8 cellular contexts compared by ENCODE assay signal in the genomic region with DNA sequence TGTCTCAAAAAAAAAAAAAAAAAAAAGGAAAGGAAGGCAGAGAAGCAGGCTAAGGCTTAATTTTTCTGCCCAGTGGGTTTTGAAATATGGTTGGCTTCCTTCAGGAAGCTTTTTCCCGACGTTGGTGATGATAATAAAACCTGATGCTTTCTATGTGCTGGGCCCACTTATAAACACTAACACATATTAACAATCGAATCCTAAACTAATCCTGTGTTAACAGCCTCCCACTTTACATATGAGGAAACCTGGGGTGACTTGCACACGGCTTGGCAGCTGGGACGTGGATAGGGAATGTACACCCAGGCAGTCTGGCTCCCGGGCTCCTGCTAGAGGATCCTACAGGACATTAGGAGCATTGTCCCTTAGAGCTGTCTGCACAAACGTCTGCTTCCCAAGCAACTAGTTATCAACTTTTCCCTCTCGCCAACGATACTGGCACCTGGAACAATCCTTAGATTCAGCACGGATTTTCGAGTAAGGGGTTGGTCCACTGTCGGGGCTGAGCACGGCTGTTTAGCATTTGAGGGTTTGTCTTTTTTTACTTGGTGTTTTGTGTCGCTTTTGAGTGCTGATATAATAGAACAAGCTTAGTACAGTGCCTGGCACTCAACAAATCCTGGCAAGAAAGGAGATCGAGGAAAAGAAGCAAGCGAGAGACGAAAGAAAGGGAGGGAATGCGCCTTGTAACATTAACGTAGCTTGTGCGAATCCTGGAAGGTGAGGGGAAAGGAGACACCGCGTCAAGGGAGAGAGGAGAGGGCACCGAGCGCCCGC. TPM values are rescaled to one million over a fixed set of nuclear protein-coding genes. Genes with fewer than 3 reads are reported as not detected.
DNase-seq lines count a peak whose midpoint lies in the region; ATAC-seq and TF ChIP-seq lines count a peak whose summit lies in the region.

No MANE protein-coding gene starts in this region.

- no peak overlapping the region; the same call in 1 of the 2 replicates for H3K27ac ChIP-seq in WERI-Rb-1

- H3K27me3 Mint-ChIP-seq in activated naive CD4-positive, alpha-beta T cell treated with anti-CD3 and anti-CD28 coated beads for 36 hours (ENCODE audit: low read depth), result peaks cover 3% of the 10 kb centered on the region

- H3K4me1 Mint-ChIP-seq in activated naive CD4-positive, alpha-beta T cell treated with anti-CD3 and anti-CD28 coated beads for 36 hours (ENCODE audit: low read depth), result peaks cover 14% of the 10 kb centered on the region

- H3K9me3 Mint-ChIP-seq in activated naive CD4-positive, alpha-beta T cell treated with anti-CD3 and anti-CD28 coated beads for 36 hours, result no peaks in the 10 kb centered on the region

- CTCF ChIA-PET in activated naive CD4-positive, alpha-beta T cell treated with anti-CD3 and anti-CD28 coated beads for 36 hours (lab: Charles Lee), result interaction anchor here (1.6 kb wide), 1 partner anchor 23 kb away, joined by 3 read pairs; no protein-coding TSS in a partner anchor

- peak overlapping the region; percentile 86 for H3K4me3 Mint-ChIP-seq in activated naive CD4-positive, alpha-beta T cell treated with anti-CD3 and anti-CD28 coated beads for 36 hours

- H3K36me3 ChIP-seq in WERI-Rb-1, result peaks cover 4% of the 10 kb centered on the region; the same call in 1 of the 2 replicates

- H3K27me3 ChIP-seq in WERI-Rb-1 (ENCODE audit: insufficient read depth, low read depth, severe bottlenecking), result no peaks in the 10 kb centered on the region

- peak overlapping the region; percentile 92 for H3K4me3 ChIP-seq in WERI-Rb-1 (ENCODE audit: low read depth, low read length)

- peak; percentile 22 for ATAC-seq in HG02678 (IDR thresholded peaks at IDR 0.05; ENCODE audit: unreplicated experiment)
- no peak for ATAC-seq in GM18520 (IDR thresholded peaks at IDR 0.05; ENCODE audit: unreplicated experiment)

- DNase-seq in activated naive CD4-positive, alpha-beta T cell treated with anti-CD3 and anti-CD28 coated beads for 36 hours, result no peak
- DNase-seq in activated naive CD4-positive, alpha-beta T cell (lab: John Stamatoyannopoulos, UW), result no peak
- peak; percentile 40 for DNase-seq in NCI-H1105 (lab: John Stamatoyannopoulos, UW)
- DNase-seq in WERI-Rb-1, result peak; percentile 69
- DNase-seq in foreskin melanocyte, result peak; percentile 78
- peak; percentile 32 for DNase-seq in occipital lobe (lab: John Stamatoyannopoulos, UW)

- no peaks in the 10 kb centered on the region for H3K36me3 Mint-ChIP-seq in activated naive CD4-positive, alpha-beta T cell treated with anti-CD3 and anti-CD28 coated beads for 36 hours (ENCODE audit: low read depth)

- no peak overlapping the region for H3K27ac Mint-ChIP-seq in activated naive CD4-positive, alpha-beta T cell treated with anti-CD3 and anti-CD28 coated beads for 36 hours

- H3K9me3 ChIP-seq in WERI-Rb-1 (ENCODE audit: severe bottlenecking), result no peaks in the 10 kb centered on the region

- TF ChIP-seq CTCF in WERI-Rb-1 (IDR thresholded peaks at IDR 0.05; ENCODE audit: low read depth, low read length), result peak; percentile 20; the same call in 1 of the 2 replicates

- intact Hi-C loops in activated naive CD4-positive, alpha-beta T cell treated with anti-CD3 and anti-CD28 coated beads for 36 hours (cut with micrococcal nuclease), result loop anchor here (1.0 to 10.0 kb wide), 4 partner anchors 25 to 1108 kb away; a partner anchor contains a TSS

RNA-seq across cellular contexts. Expression of a gene that starts 0.6 kb away (rescaled TPM):
- total RNA-seq in activated naive CD4-positive, alpha-beta T cell treated with anti-CD3 and anti-CD28 coated beads for 36 hours, result 10 to 100 TPM; 11.3 to 13.0 TPM
- total RNA-seq in occipital lobe, result 8.4 TPM

RNA-seq across cellular contexts. Expression of a gene that starts 19.1 kb away (rescaled TPM):
- not detected for total RNA-seq in activated naive CD4-positive, alpha-beta T cell treated with anti-CD3 and anti-CD28 coated beads for 36 hours
- 2.0 TPM for total RNA-seq in occipital lobe

Comparison
In these comparisons a context has a peak if more than half of its experiments do, and no peak if none do; other contexts are left out.
1. DNase-seq: peak in NCI-H1105 (single experiment), WERI-Rb-1 (single experiment), foreskin melanocyte (single experiment) and occipital lobe (single experiment); none in activated naive CD4-positive, alpha-beta T cell treated with anti-CD3 and anti-CD28 coated beads for 36 hours (single experiment) and activated naive CD4-positive, alpha-beta T cell (0 of 4).